ENCODE assay signal across 10 cellular contexts in genomic region chr17:48722924-48723554, GRCh38. TPM values are rescaled to one million over a fixed set of nuclear protein-coding genes. Genes with fewer than 3 reads are reported as not detected.
DNase-seq lines count a peak whose midpoint lies in the region; FAIRE-seq and TF ChIP-seq lines count a peak whose summit lies in the region.
"Had no signal": no experiment of that assay in that cellular context is flagged by ENCODE, and none has a peak within 500 bp of the region (broad histone marks: within the 10 kb centered on the region; RNA-seq: fewer than 3 reads in every experiment).

Gene PRAC2, plus strand, starts transcription at chr17:48723185. Its CDS starts 1,226 bp downstream, at chr17:48724411.

- no peak for TF ChIP-seq CTCF in CD14-positive monocyte (IDR thresholded peaks at IDR 0.05)
- TF ChIP-seq CTCF in astrocyte (IDR thresholded peaks at IDR 0.05; ENCODE audit: insufficient read depth, low read depth, low read length) = no peak

- H3K4me3 Mint-ChIP-seq in CD14-positive monocyte (peak within 1 kb of the TSS; percentile 56 to 88), astrocyte (ENCODE audit: unreplicated experiment) (peak within 1 kb of the TSS; percentile 54)

- H3K27me3 Mint-ChIP-seq in CD14-positive monocyte (ENCODE audit: low read depth in 3 of 3) = peaks cover 98 to 100% (median 100%) of the 10 kb centered on the region in 3 donors
- peaks cover 98% of the 10 kb centered on the region for H3K27me3 Mint-ChIP-seq in astrocyte (ENCODE audit: low read depth, unreplicated experiment)

- H3K9me3 Mint-ChIP-seq in CD14-positive monocyte (peaks cover 0 to 46% (median 21%) of the 10 kb centered on the region in 7 donors), astrocyte (ENCODE audit: unreplicated experiment) (peaks cover 16% of the 10 kb centered on the region)

- H3K9me2 ChIP-seq in Karpas-422 (replicated peaks; ENCODE audit: insufficient read depth, low read length) = no peaks in the 10 kb centered on the region

- H3K36me3 Mint-ChIP-seq in CD14-positive monocyte (peaks cover 0 to 16% of the 10 kb centered on the region in 2 donors), astrocyte (ENCODE audit: low read depth, unreplicated experiment) (peaks cover 4% of the 10 kb centered on the region)

- H3K36me3 ChIP-seq in HUES64 (ENCODE audit: insufficient read depth, low read length) = no peaks in the 10 kb centered on the region
- no peaks in the 10 kb centered on the region for H3K36me3 ChIP-seq in astrocyte (ENCODE audit: insufficient read depth, low read length)
- H3K36me3 ChIP-seq in mucosa of rectum (ENCODE audit: control insufficient read depth in 2 of 2, insufficient read depth in 2 of 2, low read length in 2 of 2) = peaks cover 0 to 2% of the 10 kb centered on the region in 2 donors
- no peaks in the 10 kb centered on the region for H3K36me3 ChIP-seq in Karpas-422 (ENCODE audit: insufficient read depth, low read length)

- H3K9ac ChIP-seq in HUES64 (ENCODE audit: low read depth, low read length) (no peak within 1 kb of the TSS), astrocyte (ENCODE audit: low read length) (no peak within 1 kb of the TSS), mucosa of rectum (ENCODE audit: low read depth in 1 of 2, low read length in 2 of 2) (peak within 1 kb of the TSS; percentile 80 to 87), Karpas-422 (ENCODE audit: low read length) (no peak within 1 kb of the TSS)

- intact Hi-C loops in CD14-positive monocyte (cut with micrococcal nuclease) = no loop called here

- H3K4me1 ChIP-seq in HUES64 (ENCODE audit: insufficient read depth, low read length) = peaks cover 24% of the 10 kb centered on the region
- peaks cover 2% of the 10 kb centered on the region for H3K4me1 ChIP-seq in astrocyte (ENCODE audit: insufficient read depth, low read length)
- peaks cover 13 to 21% of the 10 kb centered on the region in 2 donors for H3K4me1 ChIP-seq in mucosa of rectum (ENCODE audit: control insufficient read depth in 2 of 2, insufficient read depth in 2 of 2, low read length in 2 of 2)
- H3K4me1 ChIP-seq in Karpas-422 (ENCODE audit: low read length) = peaks cover 3% of the 10 kb centered on the region; the same call in 1 of the 2 replicates

- DNase-seq in CD14-positive monocyte (ENCODE audit: low spot score) (no peak), astrocyte (ENCODE audit: low read depth) (no peak), NCI-H526 (lab: John Stamatoyannopoulos, UW) (no peak), Karpas-422 (no peak), GM19239 (ENCODE audit: insufficient read length, low spot score) (no peak)
- DNase-seq in stimulated activated CD4-positive, alpha-beta T cell treated with anti-CD3 and anti-CD28 coated beads, Interleukin-2, amount 100 ng/mL, for 24 hours = no peak

- H2AFZ ChIP-seq in astrocyte (ENCODE audit: low read depth, low read length) (no peak within 1 kb of the TSS), Karpas-422 (ENCODE audit: low read length) (no peak within 1 kb of the TSS)

- H3K4me3 ChIP-seq in HUES64 (ENCODE audit: low read length) = peak within 1 kb of the TSS; percentile 32
- no peak within 1 kb of the TSS for H3K4me3 ChIP-seq in astrocyte (ENCODE audit: insufficient read depth, low read depth, low read length)
- peak within 1 kb of the TSS; percentile 70 to 76 for H3K4me3 ChIP-seq in mucosa of rectum (ENCODE audit: low read length in 2 of 2)
- no peak within 1 kb of the TSS for H3K4me3 ChIP-seq in Karpas-422 (ENCODE audit: low read length)

- WGBS in HUES64 = under 1% methylated on average over 15 of the region's 22 CpGs

- H3K27ac Mint-ChIP-seq in CD14-positive monocyte = no peak within 1 kb of the TSS
- H3K27ac Mint-ChIP-seq in astrocyte (ENCODE audit: unreplicated experiment) = no peak within 1 kb of the TSS

- no peaks in the 10 kb centered on the region for H3K9me3 ChIP-seq in HUES64 (ENCODE audit: insufficient read depth, low read depth, low read length)
- H3K9me3 ChIP-seq in astrocyte (ENCODE audit: insufficient read depth, low read depth, low read length) = peaks cover 20% of the 10 kb centered on the region
- no peaks in the 10 kb centered on the region for H3K9me3 ChIP-seq in mucosa of rectum (ENCODE audit: control insufficient read depth in 2 of 2, low read length in 2 of 2)
- H3K9me3 ChIP-seq in Karpas-422 (ENCODE audit: low read length) = no peaks in the 10 kb centered on the region

- H4K20me1 ChIP-seq in astrocyte (ENCODE audit: insufficient read depth, low read length) (peaks cover 9% of the 10 kb centered on the region), Karpas-422 (ENCODE audit: insufficient read depth, low read depth, low read length) (no peaks in the 10 kb centered on the region)

- H3K4me1 Mint-ChIP-seq in CD14-positive monocyte (peaks cover 35% of the 10 kb centered on the region), astrocyte (ENCODE audit: low read depth, unreplicated experiment) (no peaks in the 10 kb centered on the region)

- H3K4me2 ChIP-seq in astrocyte (ENCODE audit: low read length) = peak within 1 kb of the TSS; percentile 18
- no peak within 1 kb of the TSS for H3K4me2 ChIP-seq in Karpas-422 (ENCODE audit: low read depth, low read length, poor library complexity, severe bottlenecking)

- no peak for FAIRE-seq in astrocyte (lab: Jason Lieb, UNC)
- FAIRE-seq in GM19239 (lab: Jason Lieb, UNC) = no peak

- H3K27me3 ChIP-seq in HUES64 (ENCODE audit: insufficient read depth, low read length) = peaks cover 100% of the 10 kb centered on the region
- H3K27me3 ChIP-seq in astrocyte (ENCODE audit: insufficient read depth, low read length) = peaks cover 99% of the 10 kb centered on the region
- H3K27me3 ChIP-seq in mucosa of rectum (ENCODE audit: control insufficient read depth in 2 of 2, insufficient read depth in 2 of 2, low read length in 2 of 2) = peaks cover 38 to 49% of the 10 kb centered on the region in 2 donors
- no peaks in the 10 kb centered on the region for H3K27me3 ChIP-seq in Karpas-422 (ENCODE audit: low read length)

- H3K27ac ChIP-seq in HUES64 (ENCODE audit: low read depth, low read length) (no peak within 1 kb of the TSS), astrocyte (ENCODE audit: low read depth, low read length) (no peak within 1 kb of the TSS), mucosa of rectum (ENCODE audit: low read depth in 2 of 2, low read length in 2 of 2) (peak within 1 kb of the TSS; percentile 84 to 94), Karpas-422 (ENCODE audit: low read length) (no peak within 1 kb of the TSS)
- H3K27ac ChIP-seq: RWPE1 had no signal

- H3K79me2 ChIP-seq in astrocyte (ENCODE audit: insufficient read depth, low read length) (no peaks in the 10 kb centered on the region), Karpas-422 (ENCODE audit: low read length) (no peaks in the 10 kb centered on the region)

RNA-seq across cellular contexts. Expression of gene PRAC2, which starts in this region (rescaled TPM):
- not detected for polyA plus RNA-seq in CD14-positive monocyte
- not detected for polyA plus RNA-seq in HUES64 (2013, experiment 1 of 2)
- polyA plus RNA-seq in HUES64 (2013, experiment 2 of 2) = not detected
- total RNA-seq in astrocyte = not detected in 2 replicates
- total RNA-seq in Karpas-422 (2014; rRNA removed; shearing (Covaris generic); ENCODE audit: low replicate concordance) = not detected in 2 replicates
- total RNA-seq: kidney epithelial cell had no signal

Comparison
In these comparisons a context has a peak if more than half of its experiments do, and no peak if none do; other contexts are left out.
1. H3K27ac ChIP-seq: peak in mucosa of rectum (2 of 2); none in HUES64 (single experiment), astrocyte (single experiment) and Karpas-422 (single experiment).
2. H3K4me3 ChIP-seq: peak in HUES64 (single experiment) and mucosa of rectum (2 of 2); none in astrocyte (single experiment) and Karpas-422 (single experiment).
3. H3K9ac ChIP-seq: peak in mucosa of rectum (2 of 2); none in HUES64 (single experiment), astrocyte (single experiment) and Karpas-422 (single experiment).